In the genomic region with DNA sequence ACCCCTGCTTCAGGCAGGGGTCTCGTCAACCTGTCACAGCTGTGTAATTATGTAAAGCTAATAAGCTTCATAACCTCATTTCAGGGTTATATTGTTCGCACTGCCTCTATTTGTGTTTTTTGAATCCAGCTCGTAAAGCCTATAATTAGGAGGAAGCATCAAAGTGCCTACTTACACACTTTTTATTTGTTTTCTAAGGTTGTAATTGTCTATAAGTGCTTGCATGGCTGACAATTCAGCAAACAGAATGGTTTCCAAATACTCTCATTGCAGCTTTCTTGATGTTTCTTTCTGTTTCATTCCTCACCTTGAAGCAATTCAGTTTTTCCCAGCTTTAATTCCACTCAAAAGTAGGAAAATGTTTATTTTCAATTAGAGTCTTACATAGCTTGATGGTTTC, we compare ENCODE assay signal across 1 cellular context.
TF ChIP-seq lines count a peak whose summit lies in the region.

No MANE protein-coding gene starts in this region.

TF ChIP-seq in WTC11, 78 proteins besides CTCF, POLR2A, EP300 and RAD21 (continued from another document):
- no peak for TF ChIP-seq RORB (CRISPR knock-in tag; IDR thresholded peaks at IDR 0.05)
- TF ChIP-seq SOX15 (CRISPR knock-in tag; IDR thresholded peaks at IDR 0.05) = no peak
